8 cellular contexts compared by ENCODE assay signal in the genomic region with DNA sequence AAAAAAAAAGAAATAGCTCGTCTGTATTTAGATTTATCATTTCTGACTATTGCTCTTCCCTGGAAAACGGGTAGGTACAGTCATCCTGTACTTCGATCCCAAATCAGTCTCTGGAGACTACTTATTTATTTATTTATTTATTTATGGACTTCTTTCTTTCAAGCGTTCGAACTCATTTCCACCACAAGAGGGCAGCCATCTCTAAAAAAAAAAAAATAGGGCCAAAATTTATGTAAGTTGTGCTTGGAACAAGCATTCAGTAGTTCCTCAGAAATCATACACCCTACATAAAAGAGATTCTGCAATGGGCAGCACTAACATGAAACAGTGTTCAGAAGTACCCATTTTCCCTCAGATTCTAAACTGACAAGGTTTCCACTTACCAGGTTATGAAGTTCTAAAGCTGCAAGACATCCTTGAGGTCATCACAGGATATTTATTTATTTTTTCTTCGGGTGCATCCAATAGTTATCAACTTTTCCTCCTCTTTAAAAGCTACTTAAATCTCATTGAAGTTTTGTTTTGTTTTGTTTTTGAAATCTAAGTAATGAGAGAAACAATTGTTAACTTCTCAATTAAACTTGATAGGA. TPM values are rescaled to one million over a fixed set of nuclear protein-coding genes. Genes with fewer than 3 reads are reported as not detected.
DNase-seq lines count a peak whose midpoint lies in the region; ATAC-seq, FAIRE-seq and TF ChIP-seq lines count a peak whose summit lies in the region.

No MANE protein-coding gene starts in this region.

- no peak for ATAC-seq in foreskin keratinocyte
- no peak for ATAC-seq in GM21619 (IDR thresholded peaks at IDR 0.05; ENCODE audit: unreplicated experiment)
- no peak for ATAC-seq in GM21526 (IDR thresholded peaks at IDR 0.05; ENCODE audit: low FRiP score, unreplicated experiment)

- H3K4me1 ChIP-seq in foreskin keratinocyte = no peaks in the 10 kb centered on the region
- no peaks in the 10 kb centered on the region for H3K4me1 ChIP-seq in small intestine (ENCODE audit: control insufficient read depth in 2 of 2, insufficient read depth in 1 of 2, low read depth in 1 of 2, low read length in 1 of 2)

- H3K27ac ChIP-seq in foreskin keratinocyte = no peak overlapping the region
- H3K27ac ChIP-seq in small intestine (ENCODE audit: low read depth in 1 of 2, low read length in 1 of 2) = no peak overlapping the region

- H3K27me3 ChIP-seq in foreskin keratinocyte (no peaks in the 10 kb centered on the region), small intestine (ENCODE audit: control insufficient read depth in 2 of 2, insufficient read depth in 2 of 2, low read length in 2 of 2) (peaks cover 0 to 3% of the 10 kb centered on the region in 2 donors)

- FAIRE-seq in small intestine (lab: Jason Lieb, UNC) = peak; percentile 41

- peak; percentile 69 for TF ChIP-seq CTCF in foreskin keratinocyte (conservative IDR thresholded peaks at IDR 0.05)

- H3K36me3 ChIP-seq in small intestine (ENCODE audit: control insufficient read depth in 2 of 2, insufficient read depth in 2 of 2, low read length in 2 of 2) = peaks cover 0 to 2% of the 10 kb centered on the region in 2 donors

- DNase-seq in GF-D8 (lab: John Stamatoyannopoulos, UW) (peak; percentile 9), NAMALWA (ENCODE audit: low spot score) (peak; percentile 68), SHP77 (lab: John Stamatoyannopoulos, UW) (peak; percentile 23 to 44), foreskin keratinocyte (peak; percentile 13 to 51), small intestine (peak; percentile 81), cortex of kidney (lab: John Stamatoyannopoulos, UW) (no peak)

- 2 to 6% (median 4%) methylated on average over 6 of the region's 6 CpGs for WGBS in small intestine, 3 donors

- H3K9me3 ChIP-seq in small intestine (ENCODE audit: control insufficient read depth, low read depth) = no peaks in the 10 kb centered on the region

- H3K4me3 ChIP-seq in small intestine (ENCODE audit: low read depth in 1 of 2, low read length in 2 of 2) = no peak overlapping the region

RNA-seq across cellular contexts. Expression of gene BMP2, which starts 1.9 kb away (rescaled TPM):
- total RNA-seq in foreskin keratinocyte = 7.3 and 8.2 TPM in 2 replicates
- polyA plus RNA-seq in foreskin keratinocyte (3.2 and 3.3 TPM in 2 replicates), small intestine (10 to 100 TPM in 1 of 3 donors, 1 to 10 TPM in 2; 4.9 to 16.8 (median 6.5) TPM)
